ENCODE assay signal across 27 cellular contexts in genomic region chr14:70952485-70952884, GRCh38.
"Had no signal": no experiment of that assay in that cellular context is flagged by ENCODE, and none has a peak within 500 bp of the region (broad histone marks: within the 10 kb centered on the region; RNA-seq: fewer than 3 reads in every experiment).

No MANE protein-coding gene starts in this region.

- DNase-seq: activated CD4-positive, alpha-beta T cell treated with anti-CD3 and anti-CD28 coated beads for 4 hours; activated CD4-positive, alpha-beta T cell treated with anti-CD3 and anti-CD28 coated beads, Interleukin-2, amount 50 U/mL, for 4 hours; activated CD4-positive, CD25-positive, alpha-beta regulatory T cell; activated gamma-delta T cell treated with Interleukin-2 at 50 U/mL for 16 hours; activated naive CD4-positive, alpha-beta T cell treated with anti-CD3 and anti-CD28 coated beads, Interleukin-2, amount 50 U/mL, for 16 hours; activated T-cell treated with anti-CD3 and anti-CD28 coated beads for 4 hours; aorta; body of pancreas; dorsolateral prefrontal cortex; effector memory CD4-positive, alpha-beta T cell; erythroblast; head of caudate nucleus; kidney glomerular epithelial cell; left lung; mucosa of descending colon; posterior cingulate gyrus; stimulated activated CD4-positive, alpha-beta T cell treated with anti-CD3 and anti-CD28 coated beads, Interleukin-12 subunit alpha, Interleukin-12 subunit beta, amount 100 ng/mL, for 4 hours; stimulated activated CD4-positive, alpha-beta T cell treated with anti-CD3 and anti-CD28 coated beads, Interleukin-4, amount 100 ng/mL, for 1 hour; stimulated activated naive CD8-positive, alpha-beta T cell treated with anti-CD3 and anti-CD28 coated beads, Interleukin-15, Interleukin-2, amounts not matched to agents 100 U/mL and 50 U/mL, for 24 hours; T-helper 1 cell; testis; trophoblast cell had no signal

- H3K27ac Mint-ChIP-seq: activated T-helper 17 cell treated with anti-CD3 and anti-CD28 coated beads, Interleukin-2, amount 50 U/mL, for 72 hours had no signal

- H3K4me1 ChIP-seq: body of pancreas had no signal

- H3K9me3 ChIP-seq: body of pancreas, testis had no signal

- H3K27me3 Mint-ChIP-seq: activated T-helper 17 cell treated with anti-CD3 and anti-CD28 coated beads, Interleukin-2, amount 50 U/mL, for 72 hours; natural killer cell treated with Interleukin-12 subunit alpha and Interleukin-12 subunit beta and Interleukin-15 and Interleukin-18, amount 100 ng/mL, for 72 hours had no signal

- H3K27me3 ChIP-seq: body of pancreas, dorsolateral prefrontal cortex, left lung, testis had no signal

- H3K4me3 Mint-ChIP-seq: activated T-helper 17 cell treated with anti-CD3 and anti-CD28 coated beads, Interleukin-2, amount 50 U/mL, for 72 hours; natural killer cell treated with Interleukin-12 subunit alpha and Interleukin-12 subunit beta and Interleukin-15 and Interleukin-18, amount 100 ng/mL, for 72 hours had no signal

- H3K4me3 ChIP-seq: body of pancreas, coronary artery, dorsolateral prefrontal cortex, left lung, mucosa of descending colon, skin epidermis, testis had no signal

- ATAC-seq: activated T-helper 17 cell treated with anti-CD3 and anti-CD28 coated beads, Interleukin-2, amount 50 U/mL, for 72 hours; body of pancreas; left lung; mucosa of descending colon; natural killer cell treated with Interleukin-12 subunit alpha and Interleukin-12 subunit beta and Interleukin-15 and Interleukin-18, amount 100 ng/mL, for 72 hours; sciatic nerve; stimulated activated naive CD8-positive, alpha-beta T cell treated with anti-CD3 and anti-CD28 coated beads, Interleukin-15, Interleukin-2, amounts not matched to agents 100 U/mL and 50 U/mL, for 24 hours had no signal

- H3K27ac ChIP-seq: body of pancreas, coronary artery, dorsolateral prefrontal cortex, left lung, skin epidermis, testis had no signal
